In the genomic region with DNA sequence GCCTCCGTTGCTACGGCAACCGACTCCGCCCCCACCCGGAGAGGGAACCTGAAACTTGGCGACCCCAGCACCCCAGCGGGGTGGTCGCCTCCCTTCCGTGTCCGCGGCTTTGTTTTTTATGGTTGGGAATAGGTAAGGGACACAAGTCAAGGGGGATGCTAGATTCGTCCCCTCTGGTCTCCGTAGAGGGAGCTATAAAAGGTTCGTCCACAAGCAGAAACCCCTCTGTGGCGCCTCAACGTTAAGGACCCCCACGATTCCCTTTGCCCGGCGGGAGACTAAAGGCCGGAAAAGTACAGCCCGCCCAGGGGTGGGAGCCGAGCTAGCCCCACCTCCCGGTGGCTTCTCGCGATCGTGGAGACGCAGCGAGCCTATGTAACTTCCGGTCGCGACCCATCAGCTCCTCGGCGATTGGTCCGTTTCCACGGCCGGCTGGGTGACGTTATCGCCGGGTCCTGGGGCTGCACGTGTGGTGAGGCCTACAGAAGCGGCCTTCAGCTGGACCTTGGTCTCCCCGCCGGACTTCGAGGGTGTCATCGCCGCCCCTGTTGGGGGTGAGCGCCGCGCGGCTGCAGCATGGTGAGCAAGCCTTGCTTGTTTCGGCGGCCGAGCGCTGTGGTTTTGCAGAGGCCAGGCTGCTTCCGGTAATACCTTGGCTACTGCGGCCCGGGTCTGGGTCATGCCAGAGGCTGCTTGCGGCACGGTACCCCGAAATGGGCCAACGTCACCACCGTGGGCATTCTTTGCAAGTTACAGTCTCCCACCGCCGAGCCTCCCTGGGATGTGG, we compare ENCODE assay signal across 8 cellular contexts. TPM values are rescaled to one million over a fixed set of nuclear protein-coding genes. Genes with fewer than 3 reads are reported as not detected.
A peak's percentile ranks its signal among the peaks of the same experiment; 100 is the strongest.
DNase-seq lines count a peak whose midpoint lies in the region; ATAC-seq lines count a peak whose summit lies in the region.

A gene with protein sequence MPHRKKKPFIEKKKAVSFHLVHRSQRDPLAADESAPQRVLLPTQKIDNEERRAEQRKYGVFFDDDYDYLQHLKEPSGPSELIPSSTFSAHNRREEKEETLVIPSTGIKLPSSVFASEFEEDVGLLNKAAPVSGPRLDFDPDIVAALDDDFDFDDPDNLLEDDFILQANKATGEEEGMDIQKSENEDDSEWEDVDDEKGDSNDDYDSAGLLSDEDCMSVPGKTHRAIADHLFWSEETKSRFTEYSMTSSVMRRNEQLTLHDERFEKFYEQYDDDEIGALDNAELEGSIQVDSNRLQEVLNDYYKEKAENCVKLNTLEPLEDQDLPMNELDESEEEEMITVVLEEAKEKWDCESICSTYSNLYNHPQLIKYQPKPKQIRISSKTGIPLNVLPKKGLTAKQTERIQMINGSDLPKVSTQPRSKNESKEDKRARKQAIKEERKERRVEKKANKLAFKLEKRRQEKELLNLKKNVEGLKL (plus strand): TSS at position 437 of the 787 bp plus-strand sequence. CDS start 140 bp downstream, at position 577.

- H3K36me3 Mint-ChIP-seq in effector memory CD8-positive, alpha-beta T cell (ENCODE audit: insufficient read depth): peaks cover 43% of the 10 kb centered on the region

- ATAC-seq in GM21360 (IDR thresholded peaks at IDR 0.05; ENCODE audit: unreplicated experiment): peak; percentile 100
- peak; percentile 96 for ATAC-seq in effector memory CD8-positive, alpha-beta T cell (replicated peaks)

- H3K4me3 Mint-ChIP-seq in effector memory CD8-positive, alpha-beta T cell: peak within 1 kb of the TSS; percentile 91 to 96

- H3K27ac Mint-ChIP-seq in effector memory CD8-positive, alpha-beta T cell: peak within 1 kb of the TSS; percentile 99

- H3K27me3 Mint-ChIP-seq in effector memory CD8-positive, alpha-beta T cell: peaks cover 0 to 5% of the 10 kb centered on the region in 2 donors

- peaks cover 16 to 17% of the 10 kb centered on the region in 2 donors for H3K4me1 Mint-ChIP-seq in effector memory CD8-positive, alpha-beta T cell (ENCODE audit: low read depth in 2 of 2)

- H3K9me3 Mint-ChIP-seq in effector memory CD8-positive, alpha-beta T cell: no peaks in the 10 kb centered on the region

- DNase-seq in COLO668 (lab: John Stamatoyannopoulos, UW; ENCODE audit: unreplicated experiment): peak; percentile 90
- peak; percentile 95 for DNase-seq in HT1080 (ENCODE audit: low read depth)
- peak; percentile 93 for DNase-seq in NOMO-1 treated with DMSO at 0.1 percent for 48 hours (lab: John Stamatoyannopoulos, UW; ENCODE audit: unreplicated experiment)
- DNase-seq in activated CD8-positive, alpha-beta memory T cell treated with anti-CD3 and anti-CD28 coated beads for 4 hours (ENCODE audit: low read depth in 2 of 2): peak; percentile 86 to 88
- DNase-seq in effector memory CD8-positive, alpha-beta T cell: peak; percentile 87 to 88 (median 88)
- peak; percentile 98 for DNase-seq in medulla oblongata (ENCODE audit: extremely low spot score)
- peak; percentile 86 for DNase-seq in stimulated activated CD8-positive, alpha-beta memory T cell treated with anti-CD3 and anti-CD28 coated beads, Interleukin-12 subunit alpha, Interleukin-12 subunit beta, amount 100 ng/mL, for 1 hour (ENCODE audit: low read depth)

RNA-seq across cellular contexts. Expression of the gene that starts here (rescaled TPM):
- total RNA-seq in HT1080 (2014; rRNA removed; shearing (Covaris generic)): 44.3 and 48.9 TPM in 2 replicates
- polyA plus RNA-seq in HT1080 (2015; cell fraction: cytosol; rRNA removed): 34.1 and 39.4 TPM in 2 replicates
- 28.7 and 36.3 TPM in 2 replicates for polyA plus RNA-seq in HT1080 (2015; cell fraction: nucleus; rRNA removed)

Comparison
In these comparisons a context has a peak if more than half of its experiments do, and no peak if none do; other contexts are left out.
1. Peak in every context shown above with its lines: DNase-seq and ATAC-seq.